Comparison of ENCODE assay signal across 1 cellular context in the genomic region with DNA sequence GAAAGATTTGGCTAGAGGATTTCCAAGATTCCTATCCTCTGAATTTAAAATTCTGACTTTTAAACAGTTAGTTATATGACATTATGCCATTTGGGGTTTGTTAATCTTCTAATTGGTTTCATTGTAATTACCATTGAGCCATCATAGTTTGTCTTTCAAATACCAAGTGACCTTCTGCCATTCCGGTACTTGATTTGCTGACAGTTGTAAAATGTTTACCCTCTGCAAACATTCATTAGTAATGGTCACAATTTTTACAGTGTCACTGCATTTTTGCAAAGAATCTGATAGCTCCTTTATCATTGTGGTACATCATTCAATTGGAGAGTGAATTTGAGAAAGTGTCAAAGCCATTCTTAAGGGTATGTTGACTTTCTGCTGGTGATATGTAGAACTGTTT.
TF ChIP-seq lines count a peak whose summit lies in the region.

No MANE protein-coding gene starts in this region.

TF ChIP-seq in HepG2, 621 proteins besides CTCF, POLR2A, EP300 and RAD21 (continued from another document):
- TF ChIP-seq, protein P1, sequence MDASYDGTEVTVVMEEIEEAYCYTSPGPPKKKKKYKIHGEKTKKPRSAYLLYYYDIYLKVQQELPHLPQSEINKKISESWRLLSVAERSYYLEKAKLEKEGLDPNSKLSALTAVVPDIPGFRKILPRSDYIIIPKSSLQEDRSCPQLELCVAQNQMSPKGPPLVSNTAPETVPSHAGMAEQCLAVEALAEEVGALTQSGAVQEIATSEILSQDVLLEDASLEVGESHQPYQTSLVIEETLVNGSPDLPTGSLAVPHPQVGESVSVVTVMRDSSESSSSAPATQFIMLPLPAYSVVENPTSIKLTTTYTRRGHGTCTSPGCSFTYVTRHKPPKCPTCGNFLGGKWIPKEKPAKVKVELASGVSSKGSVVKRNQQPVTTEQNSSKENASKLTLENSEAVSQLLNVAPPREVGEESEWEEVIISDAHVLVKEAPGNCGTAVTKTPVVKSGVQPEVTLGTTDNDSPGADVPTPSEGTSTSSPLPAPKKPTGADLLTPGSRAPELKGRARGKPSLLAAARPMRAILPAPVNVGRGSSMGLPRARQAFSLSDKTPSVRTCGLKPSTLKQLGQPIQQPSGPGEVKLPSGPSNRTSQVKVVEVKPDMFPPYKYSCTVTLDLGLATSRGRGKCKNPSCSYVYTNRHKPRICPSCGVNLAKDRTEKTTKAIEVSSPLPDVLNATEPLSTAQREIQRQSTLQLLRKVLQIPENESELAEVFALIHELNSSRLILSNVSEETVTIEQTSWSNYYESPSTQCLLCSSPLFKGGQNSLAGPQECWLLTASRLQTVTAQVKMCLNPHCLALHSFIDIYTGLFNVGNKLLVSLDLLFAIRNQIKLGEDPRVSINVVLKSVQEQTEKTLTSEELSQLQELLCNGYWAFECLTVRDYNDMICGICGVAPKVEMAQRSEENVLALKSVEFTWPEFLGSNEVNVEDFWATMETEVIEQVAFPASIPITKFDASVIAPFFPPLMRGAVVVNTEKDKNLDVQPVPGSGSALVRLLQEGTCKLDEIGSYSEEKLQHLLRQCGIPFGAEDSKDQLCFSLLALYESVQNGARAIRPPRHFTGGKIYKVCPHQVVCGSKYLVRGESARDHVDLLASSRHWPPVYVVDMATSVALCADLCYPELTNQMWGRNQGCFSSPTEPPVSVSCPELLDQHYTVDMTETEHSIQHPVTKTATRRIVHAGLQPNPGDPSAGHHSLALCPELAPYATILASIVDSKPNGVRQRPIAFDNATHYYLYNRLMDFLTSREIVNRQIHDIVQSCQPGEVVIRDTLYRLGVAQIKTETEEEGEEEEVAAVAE (CRISPR knock-in tag; IDR thresholded peaks at IDR 0.05; ENCODE audit: borderline replicate concordance): no peak
- no peak for TF ChIP-seq ARNTL (CRISPR knock-in tag; IDR thresholded peaks at IDR 0.05)
- TF ChIP-seq ERF (CRISPR knock-in tag; IDR thresholded peaks at IDR 0.05): no peak
